In genomic region chr10:104254493-104255243, GRCh38 we compare ENCODE assay signal across 1 cellular context.
TF ChIP-seq lines count a peak whose summit lies in the region.

Gene GSTO1 (plus strand): TSS chr10:104254892. CDS start chr10:104254929, 37 bp downstream.

TF ChIP-seq in HEK293, 187 proteins besides CTCF, POLR2A, EP300 and RAD21 (continued from another document and continues in another):
- TF ChIP-seq ZNF518A (tag by site-specific recombination; conservative IDR thresholded peaks at IDR 0.05; ENCODE audit: low read depth) (no peak), PATZ1 (tag by site-specific recombination; IDR thresholded peaks at IDR 0.05) (peak; percentile 91), YY2 (tag by site-specific recombination; IDR thresholded peaks at IDR 0.05) (no peak), ZNF366 (tag by site-specific recombination; conservative IDR thresholded peaks at IDR 0.05) (peak; percentile 89), SP2 (tag by site-specific recombination; IDR thresholded peaks at IDR 0.05) (peak; percentile 80), ZNF266 (tag by site-specific recombination; IDR thresholded peaks at IDR 0.05; ENCODE audit: low read depth) (no peak), ZNF341 (tag by site-specific recombination; IDR thresholded peaks at IDR 0.05; ENCODE audit: low read depth) (peak; percentile 89), PRDM1 (tag by site-specific recombination; IDR thresholded peaks at IDR 0.05) (no peak), KLF8 (tag by site-specific recombination; IDR thresholded peaks at IDR 0.05) (no peak; the same call in 1 of the 2 replicates), KLF7 (tag by site-specific recombination; IDR thresholded peaks at IDR 0.05; ENCODE audit: borderline replicate concordance) (0 out of 2 replicates have a peak, but pooled peaks have one; percentile 21), IKZF3 (tag by site-specific recombination; IDR thresholded peaks at IDR 0.05) (peak; percentile 95), ZNF335 (tag by site-specific recombination; conservative IDR thresholded peaks at IDR 0.05) (peak; percentile 76), ZNF664 (tag by site-specific recombination; IDR thresholded peaks at IDR 0.05) (no peak), ZBTB44 (tag by site-specific recombination; IDR thresholded peaks at IDR 0.05) (no peak), ZNF610 (tag by site-specific recombination; IDR thresholded peaks at IDR 0.05; ENCODE audit: borderline replicate concordance) (peak; percentile 22; the same call in 1 of the 2 replicates), ZNF140 (tag by site-specific recombination; IDR thresholded peaks at IDR 0.05) (0 out of 2 replicates have a peak, but pooled peaks have one; percentile 3), ZBTB10 (tag by site-specific recombination; IDR thresholded peaks at IDR 0.05) (peak; percentile 85), ZNF654 (tag by site-specific recombination; IDR thresholded peaks at IDR 0.05; ENCODE audit: low read depth) (no peak), ZXDB (tag by site-specific recombination; IDR thresholded peaks at IDR 0.05) (peak; percentile 93), INSM2 (tag by site-specific recombination; IDR thresholded peaks at IDR 0.05) (no peak), ATF2 (tag by site-specific recombination; IDR thresholded peaks at IDR 0.05; ENCODE audit: low read depth) (no peak), ZNF692 (tag by site-specific recombination; IDR thresholded peaks at IDR 0.05) (peak; percentile 53; the same call in 1 of the 2 replicates), ZNF658 (tag by site-specific recombination; IDR thresholded peaks at IDR 0.05) (no peak), KLF17 (tag by site-specific recombination; IDR thresholded peaks at IDR 0.05) (peak; percentile 82; the same call in 1 of the 2 replicates), ZNF24 (tag by site-specific recombination; IDR thresholded peaks at IDR 0.05) (0 out of 2 replicates have a peak, but pooled peaks have one; percentile 31), EGR2 (tag by site-specific recombination; IDR thresholded peaks at IDR 0.05; ENCODE audit: low read depth) (peak; percentile 83), MEIS1 (CRISPR knock-in tag; IDR thresholded peaks at IDR 0.05; ENCODE audit: borderline replicate concordance) (no peak), ZNF394 (tag by site-specific recombination; IDR thresholded peaks at IDR 0.05; ENCODE audit: borderline replicate concordance) (peak; percentile 49; the same call in 1 of the 2 replicates), ZNF449 (tag by site-specific recombination; IDR thresholded peaks at IDR 0.05) (peak; percentile 53; the same call in 1 of the 2 replicates), ZNF837 (tag by site-specific recombination; IDR thresholded peaks at IDR 0.05) (no peak), ZBTB20 (tag by site-specific recombination; IDR thresholded peaks at IDR 0.05) (peak; percentile 71; the same call in 1 of the 2 replicates), ZNF391 (tag by site-specific recombination; IDR thresholded peaks at IDR 0.05; ENCODE audit: borderline replicate concordance, low read depth) (0 out of 2 replicates have a peak, but pooled peaks have one; percentile 54), ZSCAN30 (tag by site-specific recombination; IDR thresholded peaks at IDR 0.05) (peak; percentile 38; the same call in 1 of the 2 replicates), ZNF398 (tag by site-specific recombination; IDR thresholded peaks at IDR 0.05) (peak; percentile 64; the same call in 1 of the 2 replicates), GFI1B (tag by site-specific recombination; IDR thresholded peaks at IDR 0.05) (no peak), ZNF132 (tag by site-specific recombination; IDR thresholded peaks at IDR 0.05; ENCODE audit: borderline replicate concordance) (no peak), ZNF169 (tag by site-specific recombination; IDR thresholded peaks at IDR 0.05) (no peak)
